ENCODE assay signal across 6 cellular contexts in the genomic region with DNA sequence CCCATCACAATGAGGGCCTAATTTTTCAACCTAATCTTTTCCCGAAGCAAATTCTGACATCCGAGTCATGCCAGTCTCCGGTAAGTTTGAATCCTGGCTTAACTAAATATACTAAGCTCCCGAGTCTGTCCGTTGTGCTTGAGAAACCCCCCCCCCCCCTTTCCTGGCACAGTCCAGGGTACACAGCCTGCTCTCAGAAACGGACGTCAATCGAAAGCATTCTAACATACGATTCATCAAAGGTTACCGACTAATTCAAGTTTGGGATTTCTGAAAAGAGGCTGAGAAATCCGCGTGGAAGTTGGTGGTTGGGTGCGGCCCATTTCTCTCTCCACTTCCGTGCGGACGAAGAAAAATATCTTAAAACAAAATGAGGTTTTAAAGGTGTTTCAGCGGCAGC. TPM values are rescaled to one million over a fixed set of nuclear protein-coding genes. Genes with fewer than 3 reads are reported as not detected.
DNase-seq lines count a peak whose midpoint lies in the region; ATAC-seq and TF ChIP-seq lines count a peak whose summit lies in the region.

No MANE protein-coding gene starts in this region.

- H3K36me3 ChIP-seq in heart right ventricle (no peaks in the 10 kb centered on the region), upper lobe of left lung (no peaks in the 10 kb centered on the region)

- H3K9me3 ChIP-seq in heart right ventricle = no peaks in the 10 kb centered on the region
- no peaks in the 10 kb centered on the region for H3K9me3 ChIP-seq in upper lobe of left lung

- H3K4me1 Mint-ChIP-seq in glutamatergic neuron (ENCODE audit: low read depth, unreplicated experiment) = peaks cover 18% of the 10 kb centered on the region

- H3K4me3 ChIP-seq in heart right ventricle (peak overlapping the region; percentile 53 to 98 (median 77)), upper lobe of left lung (peak overlapping the region; percentile 75 to 83 (median 82))

- H3K36me3 Mint-ChIP-seq in glutamatergic neuron (ENCODE audit: unreplicated experiment) = peaks cover 6% of the 10 kb centered on the region

- WGBS in heart right ventricle, 2 donors = 0 to 1% methylated on average over 17 of the region's 17 CpGs
- WGBS in upper lobe of left lung, 2 donors = 1% methylated on average over 15 to 17 of the region's 17 CpGs

- TF ChIP-seq EP300 in upper lobe of left lung (IDR thresholded peaks at IDR 0.05) = no peak

- peaks cover 0 to 30% (median 21%) of the 10 kb centered on the region in 9 donors for H3K4me1 ChIP-seq in heart right ventricle
- peaks cover 7 to 27% (median 16%) of the 10 kb centered on the region in 4 donors for H3K4me1 ChIP-seq in upper lobe of left lung

- ATAC-seq in heart right ventricle (peak in 5 of 8 donors; percentile 2 to 46 (median 26)), upper lobe of left lung (ENCODE audit: low FRiP score in 2 of 2) (peak in 1 of 2 donors; percentile 11)

- H3K27ac ChIP-seq in heart right ventricle = peak overlapping the region in 9 of 10 donors; percentile 45 to 89 (median 78)
- peak overlapping the region; percentile 64 to 81 (median 68) for H3K27ac ChIP-seq in upper lobe of left lung

- peaks cover 4% of the 10 kb centered on the region for H3K27me3 Mint-ChIP-seq in glutamatergic neuron (ENCODE audit: unreplicated experiment)

- TF ChIP-seq POLR2A in upper lobe of left lung (IDR thresholded peaks at IDR 0.05) = no peak

- H3K27me3 ChIP-seq in heart right ventricle = no peaks in the 10 kb centered on the region
- no peaks in the 10 kb centered on the region for H3K27me3 ChIP-seq in upper lobe of left lung

- H3K27ac Mint-ChIP-seq in glutamatergic neuron (ENCODE audit: unreplicated experiment) = peak overlapping the region; percentile 60

- peak overlapping the region; percentile 93 for H3K4me3 Mint-ChIP-seq in glutamatergic neuron (ENCODE audit: unreplicated experiment)

- H3K9me3 Mint-ChIP-seq in glutamatergic neuron (ENCODE audit: unreplicated experiment) = peaks cover 8% of the 10 kb centered on the region

- DNase-seq in heart right ventricle (no peak), cardiac septum (ENCODE audit: low spot score) (no peak), glutamatergic neuron (no peak), upper lobe of left lung (no peak), A172 (ENCODE audit: low spot score) (no peak), NCI-H146 (lab: John Stamatoyannopoulos, UW) (no peak)

- intact Hi-C loops in heart right ventricle (cut with DNase I) (loop anchor here in 3 of 10 donors (5.0 kb wide), 2 partner anchors 97 to 157 kb away; a partner anchor contains a TSS), cardiac septum (cut with DNase I) (loop anchor here (2.0 kb wide), 1 partner anchor 159 kb away; a partner anchor contains a TSS)

- TF ChIP-seq CTCF in heart right ventricle (IDR thresholded peaks at IDR 0.05) = no peak
- no peak for TF ChIP-seq CTCF in glutamatergic neuron (IDR thresholded peaks at IDR 0.05; ENCODE audit: partially characterized antibody, unreplicated experiment)
- TF ChIP-seq CTCF in upper lobe of left lung (IDR thresholded peaks at IDR 0.05) = no peak

RNA-seq across cellular contexts. Expression of a gene that starts 0.6 kb away (rescaled TPM):
- 10 to 100 TPM; 18.1 to 27.2 (median 24.3) TPM for total RNA-seq in heart right ventricle
- polyA plus RNA-seq in heart right ventricle = 10 to 100 TPM in 1 of 2 donors, 1 to 10 TPM in 1; 7.4 to 11.9 TPM
- 24.1 TPM for total RNA-seq in cardiac septum
- 30.4 TPM for total RNA-seq in glutamatergic neuron (ENCODE audit: unreplicated experiment)
- total RNA-seq in upper lobe of left lung = 10 to 100 TPM; 23.2 to 32.3 (median 28.1) TPM
- 18.7 and 22.4 TPM in 2 replicates for total RNA-seq in A172 (2014; rRNA removed; shearing (Covaris generic))

RNA-seq across cellular contexts. Expression of a gene that starts 17.2 kb away (rescaled TPM):
- total RNA-seq in heart right ventricle = 100 to 1,000 TPM in 1 of 10 donors, 1 to 10 TPM in 2, under 1 TPM in 7; 0.10 to 396 (median 0.60) TPM
- polyA plus RNA-seq in heart right ventricle = under 1 TPM; 0.37 to 0.48 TPM
- total RNA-seq in cardiac septum = 0.70 TPM
- total RNA-seq in glutamatergic neuron (ENCODE audit: unreplicated experiment) = not detected
- total RNA-seq in upper lobe of left lung = 1 to 10 TPM in 3 of 6 donors, under 1 TPM in 2, not detected in 1; 0.89 to 6.6 (median 1.3) TPM
- total RNA-seq in A172 (2014; rRNA removed; shearing (Covaris generic)) = not detected in 2 replicates

RNA-seq across cellular contexts. Expression of a gene that starts 33.2 kb away (rescaled TPM):
- total RNA-seq in heart right ventricle (100 to 1,000 TPM in 1 of 10 donors, 1 to 10 TPM in 3, under 1 TPM in 4, not detected in 2; 0.40 to 191 (median 1.0) TPM), cardiac septum (2.3 TPM), glutamatergic neuron (ENCODE audit: unreplicated experiment) (not detected), upper lobe of left lung (1 to 10 TPM in 5 of 6 donors, under 1 TPM in 1; 0.46 to 7.3 (median 3.1) TPM)
- polyA plus RNA-seq in heart right ventricle = under 1 TPM; 0.14 to 0.22 TPM
- not detected in 2 replicates for total RNA-seq in A172 (2014; rRNA removed; shearing (Covaris generic))

RNA-seq across cellular contexts. Expression of a gene that starts 45.7 kb away (rescaled TPM):
- total RNA-seq in heart right ventricle (10 to 100 TPM in 1 of 10 donors, under 1 TPM in 4, not detected in 5; 0.23 to 61.0 (median 0.40) TPM), cardiac septum (0.32 TPM), glutamatergic neuron (ENCODE audit: unreplicated experiment) (not detected), upper lobe of left lung (under 1 TPM in 3 of 6 donors, not detected in 3; 0.30 to 0.98 (median 0.31) TPM)
- polyA plus RNA-seq in heart right ventricle = under 1 TPM in 1 of 2 donors, not detected in 1; 0.07 TPM
- total RNA-seq in A172 (2014; rRNA removed; shearing (Covaris generic)) = not detected in 2 replicates

RNA-seq across cellular contexts. Expression of a gene that starts 49.3 kb away (rescaled TPM):
- total RNA-seq in heart right ventricle (10 to 100 TPM in 9 of 10 donors, 1 to 10 TPM in 1; 6.4 to 27.4 (median 14.5) TPM), cardiac septum (15.2 TPM), glutamatergic neuron (ENCODE audit: unreplicated experiment) (13.7 TPM), upper lobe of left lung (10 to 100 TPM; 14.4 to 45.6 (median 36.7) TPM)
- 1 to 10 TPM; 6.9 to 7.5 TPM for polyA plus RNA-seq in heart right ventricle
- total RNA-seq in A172 (2014; rRNA removed; shearing (Covaris generic)) = 27.7 and 39.2 TPM in 2 replicates
